In genomic region chr19:10452726-10453620, GRCh38 we compare ENCODE assay signal across 25 cellular contexts. TPM values are rescaled to one million over a fixed set of nuclear protein-coding genes. Genes with fewer than 3 reads are reported as not detected.
DNase-seq lines count a peak whose midpoint lies in the region; ATAC-seq, FAIRE-seq and TF ChIP-seq lines count a peak whose summit lies in the region.
"Had no signal": no experiment of that assay in that cellular context is flagged by ENCODE, and none has a peak within 500 bp of the region (broad histone marks: within the 10 kb centered on the region; RNA-seq: fewer than 3 reads in every experiment).

No MANE protein-coding gene starts in this region.

- H3K4me3 ChIP-seq in SJSA1 = no peak overlapping the region
- H3K4me3 ChIP-seq: ascending aorta, GM23248, thyroid gland had no signal

- H3K27me3 ChIP-seq in SJSA1 (replicated peaks) = no peaks in the 10 kb centered on the region
- H3K27me3 ChIP-seq: ascending aorta, thyroid gland had no signal

- peaks cover 76% of the 10 kb centered on the region for H3K36me3 ChIP-seq in SJSA1

- H3K27ac Mint-ChIP-seq in stimulated activated effector memory CD8-positive, alpha-beta T cell treated with anti-CD3 and anti-CD28 coated beads, Interleukin-12 subunit alpha, Interleukin-12 subunit beta, amount 100 ng/mL, for 72 hours = peak overlapping the region; percentile 83
- H3K27ac Mint-ChIP-seq: activated naive CD8-positive, alpha-beta T cell; mesothelial cell of epicardium; natural killer cell treated with Interleukin-12 subunit alpha and Interleukin-12 subunit beta and Interleukin-15 and Interleukin-18, amount 100 ng/mL, for 72 hours; progenitor cell of endocrine pancreas had no signal

- no peak for ATAC-seq in stimulated activated effector memory CD8-positive, alpha-beta T cell treated with anti-CD3 and anti-CD28 coated beads, Interleukin-12 subunit alpha, Interleukin-12 subunit beta, amount 100 ng/mL, for 72 hours
- ATAC-seq in GM19035 (IDR thresholded peaks at IDR 0.05; ENCODE audit: unreplicated experiment) (no peak), HG02798 (IDR thresholded peaks at IDR 0.05; ENCODE audit: poor library complexity, unreplicated experiment) (no peak), HG03025 (IDR thresholded peaks at IDR 0.05; ENCODE audit: low FRiP score, unreplicated experiment) (no peak)
- ATAC-seq: left ventricle myocardium superior; natural killer cell treated with Interleukin-12 subunit alpha and Interleukin-12 subunit beta and Interleukin-15 and Interleukin-18, amount 100 ng/mL, for 72 hours; stimulated activated naive B cell treated with anti-CD40 and anti-IgM and Interleukin-4, amounts not matched to agents 10 μg/mL and 1 μg/mL and 100 μg/mL, for 72 hours had no signal

- no peaks in the 10 kb centered on the region for H3K9me3 ChIP-seq in SJSA1 (replicated peaks)
- H3K9me3 ChIP-seq: ascending aorta, thyroid gland had no signal

- H3K36me3 Mint-ChIP-seq in stimulated activated effector memory CD8-positive, alpha-beta T cell treated with anti-CD3 and anti-CD28 coated beads, Interleukin-12 subunit alpha, Interleukin-12 subunit beta, amount 100 ng/mL, for 72 hours = peaks cover 83% of the 10 kb centered on the region
- H3K36me3 Mint-ChIP-seq: activated naive CD8-positive, alpha-beta T cell; mesothelial cell of epicardium had no signal

- no peak for FAIRE-seq in D721Med (lab: Jason Lieb, UNC)

- peaks cover 46% of the 10 kb centered on the region for H3K4me1 ChIP-seq in SJSA1 (replicated peaks)
- H3K4me1 ChIP-seq: ascending aorta, thyroid gland had no signal

- H3K4me3 Mint-ChIP-seq in stimulated activated effector memory CD8-positive, alpha-beta T cell treated with anti-CD3 and anti-CD28 coated beads, Interleukin-12 subunit alpha, Interleukin-12 subunit beta, amount 100 ng/mL, for 72 hours = no peak overlapping the region
- H3K4me3 Mint-ChIP-seq: activated naive CD8-positive, alpha-beta T cell; central memory CD8-positive, alpha-beta T cell; immature natural killer cell; mesothelial cell of epicardium; natural killer cell treated with Interleukin-12 subunit alpha and Interleukin-12 subunit beta and Interleukin-15 and Interleukin-18, amount 100 ng/mL, for 72 hours; stimulated activated naive B cell treated with anti-CD40 and anti-IgM and Interleukin-4, amounts not matched to agents 10 μg/mL and 1 μg/mL and 100 μg/mL, for 72 hours had no signal

- H3K4me1 Mint-ChIP-seq in stimulated activated effector memory CD8-positive, alpha-beta T cell treated with anti-CD3 and anti-CD28 coated beads, Interleukin-12 subunit alpha, Interleukin-12 subunit beta, amount 100 ng/mL, for 72 hours = peaks cover 23% of the 10 kb centered on the region

- CTCF ChIA-PET in RWPE1 (lab: Yijun Ruan, JAX) = interaction anchor here (0.5 to 0.7 kb wide), 3 partner anchors 25 to 120 kb away, joined by 3 to 8 read pairs (median 3); no protein-coding TSS in a partner anchor

- DNase-seq in D721Med (ENCODE audit: insufficient read length, low spot score) = peak; percentile 15
- DNase-seq in SJSA1 (ENCODE audit: low read depth in 1 of 2, low spot score in 2 of 2) = peak; percentile 65 to 93
- peak; percentile 2 for DNase-seq in inferior parietal cortex (ENCODE audit: extremely low spot score)
- DNase-seq in stimulated activated effector memory CD8-positive, alpha-beta T cell treated with anti-CD3 and anti-CD28 coated beads, Interleukin-12 subunit alpha, Interleukin-12 subunit beta, amount 100 ng/mL, for 72 hours (ENCODE audit: low spot score in 2 of 2) = no peak
- DNase-seq in RWPE1 (ENCODE audit: low spot score) = no peak
- DNase-seq: erythroblast; foreskin fibroblast; GM23248; immature natural killer cell; left ventricle myocardium superior; MM.1S; NCI-H1436 treated with DMSO at 0.1 percent for 48 hours; NCI-H526 treated with DMSO at 0.1 percent for 48 hours; RPMI8226; stimulated activated naive B cell treated with anti-CD40 and anti-IgM and Interleukin-4, amounts not matched to agents 10 μg/mL and 1 μg/mL and 100 μg/mL, for 72 hours; thyroid gland had no signal

- POLR2A ChIA-PET in RWPE1 (lab: Yijun Ruan, JAX; ENCODE audit: low non-redundant PET) = no interaction called here

- H3K9me3 Mint-ChIP-seq in stimulated activated effector memory CD8-positive, alpha-beta T cell treated with anti-CD3 and anti-CD28 coated beads, Interleukin-12 subunit alpha, Interleukin-12 subunit beta, amount 100 ng/mL, for 72 hours = no peaks in the 10 kb centered on the region
- H3K9me3 Mint-ChIP-seq: central memory CD8-positive, alpha-beta T cell; immature natural killer cell; mesothelial cell of epicardium; natural killer cell treated with Interleukin-12 subunit alpha and Interleukin-12 subunit beta and Interleukin-15 and Interleukin-18, amount 100 ng/mL, for 72 hours; stimulated activated naive B cell treated with anti-CD40 and anti-IgM and Interleukin-4, amounts not matched to agents 10 μg/mL and 1 μg/mL and 100 μg/mL, for 72 hours had no signal

- H3K27ac ChIP-seq in SJSA1 = 0 out of 2 replicates have a peak overlapping the region, but pooled peaks have one; percentile 27
- H3K27ac ChIP-seq in RWPE1 = no peak overlapping the region
- H3K27ac ChIP-seq: ascending aorta, GM23248, thyroid gland had no signal

- TF ChIP-seq CTCF in D721Med (IDR thresholded peaks at IDR 0.05; ENCODE audit: insufficient read depth, missing control alignments) (no peak), RWPE1 (conservative IDR thresholded peaks at IDR 0.05; ENCODE audit: low read depth) (no peak)

RNA-seq across cellular contexts. Expression of gene PDE4A, which starts 32.6 kb away (rescaled TPM):
- total RNA-seq in SJSA1 (2014; rRNA removed; shearing (Covaris generic)) = 6.9 and 11.5 TPM in 2 replicates

RNA-seq across cellular contexts. Expression of gene CDC37, which starts 49.6 kb away (rescaled TPM):
- 284 and 367 TPM in 2 replicates for total RNA-seq in SJSA1 (2014; rRNA removed; shearing (Covaris generic))

RNA-seq across cellular contexts. Expression of gene KEAP1, which starts 50.2 kb away (rescaled TPM):
- total RNA-seq in SJSA1 (2014; rRNA removed; shearing (Covaris generic)) = 49.8 and 74.1 TPM in 2 replicates

Comparison
In these comparisons a context has a peak if more than half of its experiments do, and no peak if none do; other contexts are left out.
1. DNase-seq: peak in D721Med (single experiment), SJSA1 (2 of 2) and inferior parietal cortex (single experiment); none in stimulated activated effector memory CD8-positive, alpha-beta T cell treated with anti-CD3 and anti-CD28 coated beads, Interleukin-12 subunit alpha, Interleukin-12 subunit beta, amount 100 ng/mL, for 72 hours (0 of 2) and RWPE1 (single experiment).